ENCODE assay signal across 16 cellular contexts in genomic region chr3:134258761-134259347, GRCh38.
"Had no signal": no experiment of that assay in that cellular context is flagged by ENCODE, and none has a peak within 500 bp of the region (broad histone marks: within the 10 kb centered on the region; RNA-seq: fewer than 3 reads in every experiment).

No MANE protein-coding gene starts in this region.

- H3K27ac Mint-ChIP-seq: activated CD4-positive, alpha-beta memory T cell treated with anti-CD3 and anti-CD28 coated beads for 36 hours; activated naive CD8-positive, alpha-beta T cell; activated T-helper 1 cell treated with anti-CD3 and anti-CD28 coated beads, Interleukin-12 subunit alpha, Interleukin-12 subunit beta, Interleukin-2, Interleukin-4 antibody, amounts not matched to agents 30 ng/mL and 10 ng/mL and 1 ng/mL, durations not matched to agents 14 hours and 24 hours and 36 hours; endodermal cell; T-helper 2 cell treated with Interferon-gamma antibody and Interleukin-4, amounts not matched to agents 5 μg/mL and 100 μg/mL, for 36 hours had no signal

- H3K36me3 Mint-ChIP-seq: activated CD4-positive, alpha-beta memory T cell treated with anti-CD3 and anti-CD28 coated beads for 36 hours had no signal

- H3K27me3 ChIP-seq: body of pancreas, tibial artery had no signal

- ATAC-seq: body of pancreas; left lobe of liver; stimulated activated naive CD8-positive, alpha-beta T cell treated with anti-CD3 and anti-CD28 coated beads, Interleukin-15, Interleukin-2, amounts not matched to agents 100 U/mL and 50 U/mL, for 24 hours had no signal

- H3K4me3 ChIP-seq: body of pancreas, lung, tibial artery had no signal

- H3K36me3 ChIP-seq: tibial artery had no signal

- H3K27ac ChIP-seq: body of pancreas, tibial artery had no signal

- H3K4me1 ChIP-seq: body of pancreas, tibial artery had no signal

- H3K4me3 Mint-ChIP-seq: activated CD4-positive, alpha-beta memory T cell treated with anti-CD3 and anti-CD28 coated beads for 36 hours; activated naive CD8-positive, alpha-beta T cell; activated T-helper 1 cell treated with anti-CD3 and anti-CD28 coated beads, Interleukin-12 subunit alpha, Interleukin-12 subunit beta, Interleukin-2, Interleukin-4 antibody, amounts not matched to agents 30 ng/mL and 10 ng/mL and 1 ng/mL, durations not matched to agents 14 hours and 24 hours and 36 hours; endodermal cell; T-helper 2 cell treated with Interferon-gamma antibody and Interleukin-4, amounts not matched to agents 5 μg/mL and 100 μg/mL, for 36 hours had no signal

- DNase-seq: activated CD4-positive, alpha-beta memory T cell treated with anti-CD3 and anti-CD28 coated beads for 36 hours; activated T-cell treated with anti-CD3 and anti-CD28 coated beads for 4 hours; body of pancreas; caudate nucleus; endodermal cell; hippocampal formation; occipital lobe; stimulated activated CD4-positive, alpha-beta T cell treated with anti-CD3 and anti-CD28 coated beads, Interleukin-2, amount 100 ng/mL, for 24 hours; stimulated activated naive CD8-positive, alpha-beta T cell treated with anti-CD3 and anti-CD28 coated beads, Interleukin-15, Interleukin-2, amounts not matched to agents 100 U/mL and 50 U/mL, for 24 hours; substantia nigra; tibial artery had no signal

- H3K9me3 Mint-ChIP-seq: activated CD4-positive, alpha-beta memory T cell treated with anti-CD3 and anti-CD28 coated beads for 36 hours; activated T-helper 1 cell treated with anti-CD3 and anti-CD28 coated beads, Interleukin-12 subunit alpha, Interleukin-12 subunit beta, Interleukin-2, Interleukin-4 antibody, amounts not matched to agents 30 ng/mL and 10 ng/mL and 1 ng/mL, durations not matched to agents 14 hours and 24 hours and 36 hours; T-helper 2 cell treated with Interferon-gamma antibody and Interleukin-4, amounts not matched to agents 5 μg/mL and 100 μg/mL, for 36 hours had no signal

- H3K9me3 ChIP-seq: body of pancreas, tibial artery had no signal
